Comparison of ENCODE assay signal across 17 cellular contexts in the genomic region with DNA sequence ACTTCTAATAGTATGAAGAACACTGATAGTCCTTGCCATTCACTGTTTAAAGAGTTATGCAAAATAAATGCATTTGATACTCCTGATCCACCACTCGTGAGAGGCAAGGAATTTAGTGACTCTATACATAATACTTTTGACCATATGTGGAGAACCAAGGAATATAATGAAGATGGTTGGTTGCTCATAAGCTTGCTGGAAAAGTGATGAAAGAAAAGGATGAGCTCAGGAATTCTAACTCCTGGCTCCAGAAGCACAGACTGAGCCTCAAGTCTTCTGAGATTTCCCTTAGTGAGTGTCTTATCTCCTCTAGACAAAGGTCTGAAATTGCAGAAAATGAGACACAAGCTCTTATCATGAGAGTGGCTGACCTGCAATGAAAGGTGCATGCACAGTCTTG. TPM values are rescaled to one million over a fixed set of nuclear protein-coding genes. Genes with fewer than 3 reads are reported as not detected.
DNase-seq lines count a peak whose midpoint lies in the region; ATAC-seq and TF ChIP-seq lines count a peak whose summit lies in the region.
"Had no signal": no experiment of that assay in that cellular context is flagged by ENCODE, and none has a peak within 500 bp of the region (broad histone marks: within the 10 kb centered on the region; RNA-seq: fewer than 3 reads in every experiment).

No MANE protein-coding gene starts in this region.

- peak overlapping the region; percentile 95 for H3K4ac ChIP-seq in IMR-90 (ENCODE audit: low read depth, low read length)

- peaks cover 19% of the 10 kb centered on the region for H3K4me1 ChIP-seq in IMR-90 (ENCODE audit: control insufficient read depth, insufficient read depth, low read length)
- H3K4me1 ChIP-seq: BE2C, HAP-1 had no signal

- peak overlapping the region; percentile 92 for H4K91ac ChIP-seq in IMR-90 (ENCODE audit: insufficient read depth, low read depth, low read length)

- no peaks in the 10 kb centered on the region for H3K27me3 ChIP-seq in IMR-90 (ENCODE audit: control insufficient read depth, insufficient read depth, low read length)
- H3K27me3 ChIP-seq: BE2C had no signal

- peak overlapping the region; percentile 88 for H3K27ac ChIP-seq in IMR-90 (ENCODE audit: insufficient read depth, low read length)
- H3K27ac ChIP-seq: 22Rv1, C4-2B had no signal

- no peak overlapping the region for H3K56ac ChIP-seq in IMR-90 (ENCODE audit: extremely low read depth, insufficient read depth, low read length)

- H2AK5ac ChIP-seq in IMR-90 (ENCODE audit: low read depth, low read length): peak overlapping the region; percentile 74; the same call in 1 of the 2 replicates

- H2BK5ac ChIP-seq in IMR-90 (ENCODE audit: low read depth, low read length, poor library complexity, severe bottlenecking): peak overlapping the region; percentile 87

- H2AK9ac ChIP-seq in IMR-90 (replicated peaks; ENCODE audit: low read depth, low read length, poor library complexity): no peak overlapping the region

- TF ChIP-seq CTCF in AG04449 (IDR thresholded peaks at IDR 0.05; ENCODE audit: insufficient read depth, low read length, missing control alignments) (no peak), IMR-90 (conservative IDR thresholded peaks at IDR 0.05; ENCODE audit: low read depth, low read length) (no peak), fibroblast of mammary gland (conservative IDR thresholded peaks at IDR 0.05; ENCODE audit: control insufficient read depth, insufficient read depth, low read depth, low read length) (no peak)

- POLR2A ChIA-PET in AG04449 (lab: Yijun Ruan, JAX): interaction anchor here (1.1 to 1.9 kb wide), 5 partner anchors 12 to 77 kb away, joined by 3 to 5 read pairs (median 4); a partner anchor contains a TSS
- POLR2A ChIA-PET in IMR-90 (lab: Charles Lee; ENCODE audit: unreplicated experiment): no interaction called here

- H4K8ac ChIP-seq in IMR-90 (ENCODE audit: low read depth in 2 of 2, low read length in 2 of 2): peak overlapping the region; percentile 86 to 95

- peak overlapping the region; percentile 88; the same call in 2 of the 3 replicates for H2BK15ac ChIP-seq in IMR-90 (ENCODE audit: low read depth, low read length)

- H4K5ac ChIP-seq in IMR-90 (ENCODE audit: low read depth, low read length): peak overlapping the region; percentile 96

- no peaks in the 10 kb centered on the region for H3K9me3 ChIP-seq in IMR-90 (ENCODE audit: control insufficient read depth, insufficient read depth, low read length)
- H3K9me3 ChIP-seq: BE2C, HAP-1 had no signal

- peaks cover 10% of the 10 kb centered on the region for H3K9me1 ChIP-seq in IMR-90 (ENCODE audit: insufficient read depth, low read length)

- H3K23ac ChIP-seq in IMR-90 (ENCODE audit: low read depth, low read length): peak overlapping the region; percentile 32; the same call in 1 of the 2 replicates

- intact Hi-C loops in IMR-90 (cut with micrococcal nuclease): no loop called here

- H2BK20ac ChIP-seq in IMR-90 (ENCODE audit: low read depth, low read length): peak overlapping the region; percentile 91

- in situ Hi-C loops in IMR-90 (cut with MboI; ENCODE audit: low sequenced_read_pairs): no loop called here

- no TSS peak for BruUV-seq in IMR-90 (replicated peaks; lab: Mats Ljungman, UMichigan)

- H3K36me3 ChIP-seq in IMR-90 (ENCODE audit: control insufficient read depth, insufficient read depth, low read length): no peaks in the 10 kb centered on the region
- H3K36me3 ChIP-seq: BE2C, HAP-1 had no signal

- peak overlapping the region; percentile 62; the same call in 1 of the 2 replicates for H3K9ac ChIP-seq in IMR-90 (ENCODE audit: low read depth, low read length)

- peak overlapping the region; percentile 95 for H2BK120ac ChIP-seq in IMR-90 (ENCODE audit: low read depth, low read length)

- no peak for TF ChIP-seq POLR2A in IMR-90 (IDR thresholded peaks at IDR 0.05; ENCODE audit: low read depth, low read length)

- no peak overlapping the region for H2AFZ ChIP-seq in IMR-90 (replicated peaks; ENCODE audit: low read length, poor library complexity)

- H3K4me3 ChIP-seq in AG04449 (ENCODE audit: low read depth, low read length) (no peak overlapping the region), IMR-90 (ENCODE audit: insufficient read depth, low read depth, low read length) (no peak overlapping the region), fibroblast of mammary gland (ENCODE audit: control insufficient read depth, low read depth, low read length) (no peak overlapping the region)
- H3K4me3 ChIP-seq: HAP-1 had no signal

- H4K20me1 ChIP-seq in IMR-90 (ENCODE audit: insufficient read depth, low read length): no peaks in the 10 kb centered on the region

- H3K18ac ChIP-seq in IMR-90 (ENCODE audit: low read depth, low read length): peak overlapping the region; percentile 96

- CTCF ChIA-PET in AG04449 (lab: Yijun Ruan, JAX): interaction anchor here (1.1 to 1.3 kb wide), 5 partner anchors 13 to 71 kb away, joined by 3 to 4 read pairs (median 3); no protein-coding TSS in a partner anchor
- CTCF ChIA-PET in IMR-90 (lab: Yijun Ruan, JAX): no interaction called here

- peak; percentile 55 for DNase-seq in AG04449 (ENCODE audit: low read depth, low spot score)
- peak; percentile 18 for DNase-seq in ELR (ENCODE audit: low read depth)
- peak; percentile 81 for DNase-seq in IMR-90
- peak; percentile 11 for DNase-seq in fibroblast of mammary gland (ENCODE audit: low read depth)
- no peak for DNase-seq in DMS 273 treated with DMSO at 0.1 percent for 48 hours (lab: John Stamatoyannopoulos, UW)
- DNase-seq in NCI-H1417 treated with DMSO at 0.1 percent for 48 hours (lab: John Stamatoyannopoulos, UW): no peak
- DNase-seq: BE2C; CD4-positive, alpha-beta memory T cell; DMS153; DMS79 treated with DMSO at 0.1 percent for 48 hours; Karpas-422 had no signal

- ATAC-seq in IMR-90 (ENCODE audit: low read depth) (peak; percentile 83), HG03469 (IDR thresholded peaks at IDR 0.05; ENCODE audit: unreplicated experiment) (no peak), GM21447 (IDR thresholded peaks at IDR 0.05; ENCODE audit: unreplicated experiment) (no peak)
- ATAC-seq: HepG2 had no signal

- no peaks in the 10 kb centered on the region for H3K79me1 ChIP-seq in IMR-90 (ENCODE audit: low read depth in 1 of 2, low read length in 2 of 2)

- TF ChIP-seq RAD21 in IMR-90 (IDR thresholded peaks at IDR 0.05; ENCODE audit: low read length): no peak

- dilution Hi-C loops in IMR-90 (cut with HindIII; ENCODE audit: low sequenced_read_pairs, unreplicated experiment): no loop called here

- no CpG with 5 or more reads among the region's 1 CpG for WGBS in IMR-90 (ENCODE audit: extremely low coverage in 2 of 2, insufficient read length in 1 of 2), 2 experiments

- peak overlapping the region; percentile 53; the same call in 1 of the 2 replicates for H3K4me2 ChIP-seq in IMR-90 (ENCODE audit: low read depth, low read length)

- H3K14ac ChIP-seq in IMR-90 (replicated peaks; ENCODE audit: low read depth, low read length): peak overlapping the region; percentile 70

TF ChIP-seq in IMR-90, 13 proteins besides CTCF, POLR2A, EP300 and RAD21:
- TF ChIP-seq, protein P1, sequence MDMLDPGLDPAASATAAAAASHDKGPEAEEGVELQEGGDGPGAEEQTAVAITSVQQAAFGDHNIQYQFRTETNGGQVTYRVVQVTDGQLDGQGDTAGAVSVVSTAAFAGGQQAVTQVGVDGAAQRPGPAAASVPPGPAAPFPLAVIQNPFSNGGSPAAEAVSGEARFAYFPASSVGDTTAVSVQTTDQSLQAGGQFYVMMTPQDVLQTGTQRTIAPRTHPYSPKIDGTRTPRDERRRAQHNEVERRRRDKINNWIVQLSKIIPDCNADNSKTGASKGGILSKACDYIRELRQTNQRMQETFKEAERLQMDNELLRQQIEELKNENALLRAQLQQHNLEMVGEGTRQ (IDR thresholded peaks at IDR 0.05; ENCODE audit: low read depth, low read length): no peak
- TF ChIP-seq SMC3 (IDR thresholded peaks at IDR 0.05; ENCODE audit: low read depth, low read length): no peak
- TF ChIP-seq MAFK (IDR thresholded peaks at IDR 0.05; ENCODE audit: low read depth, low read length): no peak
- no peak for TF ChIP-seq RFX5 (IDR thresholded peaks at IDR 0.05; ENCODE audit: low read depth, low read length)
- peak; percentile 43; the same call in 1 of the 2 replicates for TF ChIP-seq CEBPB (IDR thresholded peaks at IDR 0.05; ENCODE audit: low read depth, low read length)
- no peak for TF ChIP-seq MAZ (IDR thresholded peaks at IDR 0.05; ENCODE audit: borderline replicate concordance, low read depth, low read length)
- TF ChIP-seq NFE2L2 (IDR thresholded peaks at IDR 0.05; ENCODE audit: low read depth, low read length): no peak
- no peak for TF ChIP-seq RCOR1 (IDR thresholded peaks at IDR 0.05; ENCODE audit: insufficient replicate concordance, low read length)

RNA-seq across cellular contexts. Expression of a gene that starts 57.1 kb away (rescaled TPM):
- total RNA-seq in IMR-90 (2012; rRNA removed): 9.3 and 20.0 TPM in 2 replicates
- 8.1 and 10.7 TPM in 2 replicates for polyA plus RNA-seq in IMR-90 (2012; rRNA removed)
- 2.6 and 3.5 TPM in 2 replicates for polyA plus RNA-seq in IMR-90 (2012; cell fraction: cytosol; rRNA removed)
- 1.7 and 7.4 TPM in 2 replicates for polyA plus RNA-seq in IMR-90 (2012; cell fraction: nucleus; rRNA removed; ENCODE audit: low replicate concordance)

Comparison
In these comparisons a context has a peak if more than half of its experiments do, and no peak if none do; other contexts are left out.
1. DNase-seq: peak in AG04449 (single experiment), ELR (single experiment), IMR-90 (single experiment) and fibroblast of mammary gland (single experiment); none in DMS 273 treated with DMSO at 0.1 percent for 48 hours (single experiment) and NCI-H1417 treated with DMSO at 0.1 percent for 48 hours (single experiment).